ENCODE assay signal across 1 cellular context in the genomic region with DNA sequence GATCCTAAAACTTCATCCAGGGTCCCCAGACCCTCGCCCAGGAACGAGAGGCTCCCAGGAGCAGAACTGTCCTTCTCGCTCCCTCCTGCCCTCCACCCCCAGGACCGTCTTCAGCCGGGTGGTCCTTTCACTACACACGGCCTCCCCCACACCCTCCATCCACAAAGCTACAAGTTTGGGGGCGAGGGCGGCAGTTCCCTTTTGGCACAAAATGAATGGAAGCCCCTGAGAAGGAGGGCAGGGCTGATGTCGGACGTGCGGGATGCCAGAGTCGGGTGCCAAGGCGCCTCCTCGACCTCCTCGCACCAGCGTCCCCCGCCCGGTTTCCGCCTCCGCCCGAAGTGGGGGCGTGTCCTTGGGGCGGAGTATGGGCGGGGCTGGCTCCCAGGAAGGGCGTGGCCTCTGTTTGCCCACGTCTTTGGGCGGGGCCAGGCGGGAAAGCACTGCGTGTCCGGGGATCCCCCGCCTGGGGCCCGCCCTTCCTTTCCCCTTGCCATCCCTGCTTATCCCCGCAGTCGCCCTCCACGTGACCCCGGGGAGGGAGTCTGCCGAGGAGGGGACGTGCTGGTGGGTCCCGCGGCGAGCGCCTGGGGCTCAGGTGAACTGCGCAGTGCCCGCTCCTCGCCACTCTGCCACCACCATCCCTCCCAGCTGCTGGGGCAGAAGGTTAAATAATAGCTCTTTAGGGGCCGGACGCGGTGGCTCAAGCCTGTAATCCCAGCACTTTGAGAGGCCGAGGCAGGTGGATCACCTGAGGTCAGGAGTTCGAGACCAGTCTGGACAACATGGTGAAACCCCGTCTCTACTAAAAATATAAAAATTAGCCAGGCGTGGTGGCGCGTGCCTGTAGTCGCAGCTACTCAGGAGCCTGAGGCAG.
TF ChIP-seq lines count a peak whose summit lies in the region.

No MANE protein-coding gene starts in this region.

TF ChIP-seq in WTC11, 78 proteins besides CTCF, POLR2A, EP300 and RAD21 (continued from another document):
- TF ChIP-seq FOXP4 (CRISPR knock-in tag; IDR thresholded peaks at IDR 0.05) (peak; percentile 43; the same call in 1 of the 2 replicates), ERG (CRISPR knock-in tag; IDR thresholded peaks at IDR 0.05) (no peak), ZNF121 (CRISPR knock-in tag; IDR thresholded peaks at IDR 0.05) (peak; percentile 99), FOXK1 (CRISPR knock-in tag; IDR thresholded peaks at IDR 0.05) (peak; percentile 42; the same call in 1 of the 2 replicates), USF2 (CRISPR knock-in tag; IDR thresholded peaks at IDR 0.05) (peak; percentile 96)
- TF ChIP-seq, protein P1, sequence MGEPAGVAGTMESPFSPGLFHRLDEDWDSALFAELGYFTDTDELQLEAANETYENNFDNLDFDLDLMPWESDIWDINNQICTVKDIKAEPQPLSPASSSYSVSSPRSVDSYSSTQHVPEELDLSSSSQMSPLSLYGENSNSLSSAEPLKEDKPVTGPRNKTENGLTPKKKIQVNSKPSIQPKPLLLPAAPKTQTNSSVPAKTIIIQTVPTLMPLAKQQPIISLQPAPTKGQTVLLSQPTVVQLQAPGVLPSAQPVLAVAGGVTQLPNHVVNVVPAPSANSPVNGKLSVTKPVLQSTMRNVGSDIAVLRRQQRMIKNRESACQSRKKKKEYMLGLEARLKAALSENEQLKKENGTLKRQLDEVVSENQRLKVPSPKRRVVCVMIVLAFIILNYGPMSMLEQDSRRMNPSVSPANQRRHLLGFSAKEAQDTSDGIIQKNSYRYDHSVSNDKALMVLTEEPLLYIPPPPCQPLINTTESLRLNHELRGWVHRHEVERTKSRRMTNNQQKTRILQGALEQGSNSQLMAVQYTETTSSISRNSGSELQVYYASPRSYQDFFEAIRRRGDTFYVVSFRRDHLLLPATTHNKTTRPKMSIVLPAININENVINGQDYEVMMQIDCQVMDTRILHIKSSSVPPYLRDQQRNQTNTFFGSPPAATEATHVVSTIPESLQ (CRISPR knock-in tag; IDR thresholded peaks at IDR 0.05), result no peak
TF ChIP-seq in WTC11: peak in this region for 13.
